Comparison of ENCODE assay signal across 20 cellular contexts in the genomic region with DNA sequence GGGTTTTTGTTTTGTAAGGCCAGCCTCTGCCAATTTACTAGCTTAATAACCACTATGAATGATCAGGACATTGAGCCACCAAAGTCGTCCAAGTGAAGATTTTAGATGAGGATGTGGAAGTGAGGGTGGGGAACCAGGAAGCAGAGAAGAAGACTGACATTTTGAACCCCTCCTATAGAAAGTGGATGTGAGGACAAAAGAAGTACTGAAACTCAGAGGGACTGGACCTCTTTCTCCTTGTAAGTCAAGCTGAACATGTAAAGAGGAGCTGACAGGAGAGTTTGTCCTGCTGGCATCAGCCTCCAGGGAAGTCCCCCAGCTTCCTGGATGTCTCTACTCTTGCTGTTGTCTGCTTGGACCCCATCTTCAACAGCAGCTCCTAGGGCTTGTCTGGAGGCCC.
"Had no signal": no experiment of that assay in that cellular context is flagged by ENCODE, and none has a peak within 500 bp of the region (broad histone marks: within the 10 kb centered on the region; RNA-seq: fewer than 3 reads in every experiment).

No MANE protein-coding gene starts in this region.

- H3K36me3 ChIP-seq: gastroesophageal sphincter, neural progenitor cell, pancreas, tibial artery, upper lobe of left lung, vagina had no signal

- H3K27ac ChIP-seq: coronary artery, dorsolateral prefrontal cortex, gastroesophageal sphincter, neural progenitor cell, pancreas, tibial artery, upper lobe of left lung had no signal

- H3K4me3 ChIP-seq: coronary artery, dorsolateral prefrontal cortex, gastroesophageal sphincter, mucosa of descending colon, neural progenitor cell, pancreas, tibial artery, upper lobe of left lung, vagina had no signal

- H3K36me3 Mint-ChIP-seq: naive thymus-derived CD8-positive, alpha-beta T cell; neural progenitor cell had no signal

- H3K27me3 ChIP-seq: dorsolateral prefrontal cortex, gastroesophageal sphincter, neural progenitor cell, pancreas, upper lobe of left lung, vagina had no signal

- H3K9me3 Mint-ChIP-seq: neural progenitor cell had no signal

- H3K4me1 ChIP-seq: gastroesophageal sphincter, tibial artery, upper lobe of left lung had no signal

- FAIRE-seq: pancreas, small intestine had no signal

- H3K27ac Mint-ChIP-seq: naive thymus-derived CD8-positive, alpha-beta T cell; neural progenitor cell; progenitor cell of endocrine pancreas had no signal

- H3K4me1 Mint-ChIP-seq: naive thymus-derived CD8-positive, alpha-beta T cell had no signal

- H3K9me3 ChIP-seq: gastroesophageal sphincter, mucosa of descending colon, pancreas, tibial artery, upper lobe of left lung, vagina had no signal

- H3K4me3 Mint-ChIP-seq: naive thymus-derived CD8-positive, alpha-beta T cell; neural progenitor cell had no signal

- DNase-seq: dorsolateral prefrontal cortex; effector CD8-positive, alpha-beta T cell; glutamatergic neuron; islet precursor cell; mammary epithelial cell; mucosa of descending colon; naive thymus-derived CD8-positive, alpha-beta T cell; nucleus accumbens; pancreas; right cardiac atrium; small intestine; stimulated activated CD4-positive, alpha-beta T cell treated with anti-CD3 and anti-CD28 coated beads, Interleukin-12 subunit alpha, Interleukin-12 subunit beta, amount 100 ng/mL, for 4 hours; stimulated activated naive CD8-positive, alpha-beta T cell treated with anti-CD3 and anti-CD28 coated beads, Interleukin-15, Interleukin-2, amounts not matched to agents 100 U/mL and 50 U/mL, for 24 hours; tibial artery; upper lobe of left lung had no signal
